ENCODE assay signal across 22 cellular contexts in genomic region chr13:106467406-106468122, GRCh38.
DNase-seq lines count a peak whose midpoint lies in the region; ATAC-seq, FAIRE-seq and TF ChIP-seq lines count a peak whose summit lies in the region.
"Had no signal": no experiment of that assay in that cellular context is flagged by ENCODE, and none has a peak within 500 bp of the region (broad histone marks: within the 10 kb centered on the region; RNA-seq: fewer than 3 reads in every experiment).

No MANE protein-coding gene starts in this region.

- dilution Hi-C loops in keratinocyte (cut with MboI; ENCODE audit: extremely low pct_ligation_motif_present, low sequenced_read_pairs), result no loop called here

- H3K27me3 ChIP-seq in brain microvascular endothelial cell (replicated peaks) (no peaks in the 10 kb centered on the region), keratinocyte (ENCODE audit: control insufficient read depth, extremely low read depth, insufficient read depth, low read length) (no peaks in the 10 kb centered on the region)

- no peak overlapping the region for H3K4me3 ChIP-seq in brain microvascular endothelial cell (ENCODE audit: low read depth, low read length)
- H3K4me3 ChIP-seq in keratinocyte (ENCODE audit: control insufficient read depth in 2 of 3, extremely low read depth in 1 of 3, insufficient read depth in 2 of 3, low read depth in 1 of 3, low read length in 3 of 3), result no peak overlapping the region
- H3K4me3 ChIP-seq: lung had no signal

- no peak for TF ChIP-seq CTCF in brain microvascular endothelial cell (IDR thresholded peaks at IDR 0.05; ENCODE audit: low read depth, low read length, missing control alignments)
- TF ChIP-seq CTCF in keratinocyte (optimal IDR thresholded peaks at IDR 0.05 in 1 of 3, IDR thresholded peaks at IDR 0.05 in 1 of 3, conservative IDR thresholded peaks at IDR 0.05 in 1 of 3; ENCODE audit: extremely low read depth in 1 of 3, insufficient read depth in 2 of 3, low read length in 3 of 3), result no peak

- H3K4me2 ChIP-seq in keratinocyte (ENCODE audit: control insufficient read depth, extremely low read depth, insufficient read depth, low read depth, low read length), result peak overlapping the region; percentile 2

- no peak overlapping the region for H3K9ac ChIP-seq in keratinocyte (ENCODE audit: control insufficient read depth, extremely low read depth, insufficient read depth, low read length)

- DNase-seq in ELF-1 (ENCODE audit: low read depth, low spot score) (peak; percentile 84), brain microvascular endothelial cell (no peak), keratinocyte (ENCODE audit: low read depth, low spot score) (no peak), renal cortical epithelial cell (ENCODE audit: low read depth) (peak; percentile 26), EL (no peak)
- DNase-seq in stimulated activated CD4-positive, alpha-beta T cell treated with anti-CD3 and anti-CD28 coated beads, Interleukin-4, amount 100 ng/mL, for 4 hours, result no peak
- DNase-seq: activated CD4-positive, alpha-beta T cell treated with anti-CD3 and anti-CD28 coated beads for 36 hours; activated T-cell treated with anti-CD3 and anti-CD28 coated beads for 4 hours; CD8-positive, alpha-beta T cell; H9; IMR-90; NCI-H1048; NCI-H1694; NCI-H69; SHP77 had no signal

- peak overlapping the region; percentile 49 for H2AFZ ChIP-seq in keratinocyte (ENCODE audit: control insufficient read depth, low read length)

- H3K9me3 ChIP-seq in keratinocyte (ENCODE audit: control insufficient read depth, low read depth, low read length), result no peaks in the 10 kb centered on the region

- ATAC-seq in GM21528 (IDR thresholded peaks at IDR 0.05; ENCODE audit: low FRiP score, unreplicated experiment), result no peak
- no peak for ATAC-seq in GM18861 (IDR thresholded peaks at IDR 0.05; ENCODE audit: unreplicated experiment)
- ATAC-seq: activated CD4-positive, alpha-beta T cell treated with anti-CD3 and anti-CD28 coated beads for 36 hours; activated naive CD4-positive, alpha-beta T cell treated with anti-CD3 and anti-CD28 coated beads, Interleukin-2, amount 50 U/mL, for 72 hours; CD8-positive, alpha-beta T cell; Panc1 had no signal

- no peak for FAIRE-seq in keratinocyte (lab: Jason Lieb, UNC)
- FAIRE-seq: endothelial cell of umbilical vein, urothelium cell line had no signal

- peaks cover 17% of the 10 kb centered on the region for H3K4me1 ChIP-seq in keratinocyte (ENCODE audit: control insufficient read depth, extremely low read depth, insufficient read depth, low read length)

- no peaks in the 10 kb centered on the region for H3K36me3 ChIP-seq in brain microvascular endothelial cell (replicated peaks)
- H3K36me3 ChIP-seq in keratinocyte (ENCODE audit: control insufficient read depth in 2 of 2, extremely low read depth in 1 of 2, insufficient read depth in 2 of 2, low read length in 2 of 2), result no peaks in the 10 kb centered on the region

- H3K27ac ChIP-seq in brain microvascular endothelial cell (peak overlapping the region; percentile 45), keratinocyte (ENCODE audit: control insufficient read depth, insufficient read depth, low read length) (no peak overlapping the region)

- H4K20me1 ChIP-seq in keratinocyte (ENCODE audit: control insufficient read depth, extremely low read depth, insufficient read depth, low read length), result no peaks in the 10 kb centered on the region

- no peaks in the 10 kb centered on the region for H3K9me1 ChIP-seq in keratinocyte (ENCODE audit: control insufficient read depth, extremely low read depth, insufficient read depth, low read length)

- no peaks in the 10 kb centered on the region for H3K79me2 ChIP-seq in keratinocyte (ENCODE audit: control insufficient read depth, insufficient read depth, low read length)

- in situ Hi-C loops in brain microvascular endothelial cell (cut with HindIII; ENCODE audit: low pct_ligation_motif_present, low sequenced_read_pairs), result no loop called here

Comparison
In these comparisons a context has a peak if more than half of its experiments do, and no peak if none do; other contexts are left out.
1. DNase-seq: peak in ELF-1 (single experiment) and renal cortical epithelial cell (single experiment); none in brain microvascular endothelial cell (single experiment), keratinocyte (single experiment), EL (single experiment) and stimulated activated CD4-positive, alpha-beta T cell treated with anti-CD3 and anti-CD28 coated beads, Interleukin-4, amount 100 ng/mL, for 4 hours (0 of 2).